2 cellular contexts compared by ENCODE assay signal in the genomic region with DNA sequence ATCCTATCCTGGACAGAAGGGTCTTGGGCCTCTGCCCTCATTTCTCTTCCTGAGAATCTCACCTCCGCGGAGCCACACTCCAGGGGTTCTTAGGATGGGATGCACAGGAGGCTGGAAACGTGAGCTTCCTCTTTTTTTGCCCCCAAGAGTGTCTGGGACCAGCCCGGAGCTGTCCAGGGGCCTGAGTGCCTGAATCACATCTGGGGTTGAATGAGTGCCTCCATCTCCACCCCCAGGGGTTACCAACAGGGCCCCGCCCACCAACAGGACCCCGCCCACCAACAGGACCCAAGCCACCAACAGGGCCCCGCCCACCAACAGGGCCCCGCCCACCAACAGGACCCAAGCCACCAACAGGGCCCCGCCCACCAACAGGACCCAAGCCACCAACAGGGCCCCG.
A peak's percentile ranks its signal among the peaks of the same experiment; 100 is the strongest.
TF ChIP-seq lines count a peak whose summit lies in the region.

No MANE protein-coding gene starts in this region.

TF ChIP-seq in PFSK-1, 5 proteins besides CTCF, POLR2A, EP300 and RAD21:
- TF ChIP-seq, protein P1, sequence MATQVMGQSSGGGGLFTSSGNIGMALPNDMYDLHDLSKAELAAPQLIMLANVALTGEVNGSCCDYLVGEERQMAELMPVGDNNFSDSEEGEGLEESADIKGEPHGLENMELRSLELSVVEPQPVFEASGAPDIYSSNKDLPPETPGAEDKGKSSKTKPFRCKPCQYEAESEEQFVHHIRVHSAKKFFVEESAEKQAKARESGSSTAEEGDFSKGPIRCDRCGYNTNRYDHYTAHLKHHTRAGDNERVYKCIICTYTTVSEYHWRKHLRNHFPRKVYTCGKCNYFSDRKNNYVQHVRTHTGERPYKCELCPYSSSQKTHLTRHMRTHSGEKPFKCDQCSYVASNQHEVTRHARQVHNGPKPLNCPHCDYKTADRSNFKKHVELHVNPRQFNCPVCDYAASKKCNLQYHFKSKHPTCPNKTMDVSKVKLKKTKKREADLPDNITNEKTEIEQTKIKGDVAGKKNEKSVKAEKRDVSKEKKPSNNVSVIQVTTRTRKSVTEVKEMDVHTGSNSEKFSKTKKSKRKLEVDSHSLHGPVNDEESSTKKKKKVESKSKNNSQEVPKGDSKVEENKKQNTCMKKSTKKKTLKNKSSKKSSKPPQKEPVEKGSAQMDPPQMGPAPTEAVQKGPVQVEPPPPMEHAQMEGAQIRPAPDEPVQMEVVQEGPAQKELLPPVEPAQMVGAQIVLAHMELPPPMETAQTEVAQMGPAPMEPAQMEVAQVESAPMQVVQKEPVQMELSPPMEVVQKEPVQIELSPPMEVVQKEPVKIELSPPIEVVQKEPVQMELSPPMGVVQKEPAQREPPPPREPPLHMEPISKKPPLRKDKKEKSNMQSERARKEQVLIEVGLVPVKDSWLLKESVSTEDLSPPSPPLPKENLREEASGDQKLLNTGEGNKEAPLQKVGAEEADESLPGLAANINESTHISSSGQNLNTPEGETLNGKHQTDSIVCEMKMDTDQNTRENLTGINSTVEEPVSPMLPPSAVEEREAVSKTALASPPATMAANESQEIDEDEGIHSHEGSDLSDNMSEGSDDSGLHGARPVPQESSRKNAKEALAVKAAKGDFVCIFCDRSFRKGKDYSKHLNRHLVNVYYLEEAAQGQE (IDR thresholded peaks at IDR 0.05; ENCODE audit: insufficient read depth in 1 of 2, low read depth in 2 of 2, low read length in 2 of 2) = peak; percentile 17 to 68; a peak in 2 of 4 replicates

TF ChIP-seq in K562, 482 proteins besides CTCF, POLR2A, EP300 and RAD21:
- TF ChIP-seq MAZ (CRISPR knock-in tag; conservative IDR thresholded peaks at IDR 0.05 in 1 of 2, IDR thresholded peaks at IDR 0.05 in 1 of 2) = 0 out of 4 replicates have a peak, but pooled peaks of 1 of the 2 experiments have one; percentile 20
- TF ChIP-seq, protein P2, sequence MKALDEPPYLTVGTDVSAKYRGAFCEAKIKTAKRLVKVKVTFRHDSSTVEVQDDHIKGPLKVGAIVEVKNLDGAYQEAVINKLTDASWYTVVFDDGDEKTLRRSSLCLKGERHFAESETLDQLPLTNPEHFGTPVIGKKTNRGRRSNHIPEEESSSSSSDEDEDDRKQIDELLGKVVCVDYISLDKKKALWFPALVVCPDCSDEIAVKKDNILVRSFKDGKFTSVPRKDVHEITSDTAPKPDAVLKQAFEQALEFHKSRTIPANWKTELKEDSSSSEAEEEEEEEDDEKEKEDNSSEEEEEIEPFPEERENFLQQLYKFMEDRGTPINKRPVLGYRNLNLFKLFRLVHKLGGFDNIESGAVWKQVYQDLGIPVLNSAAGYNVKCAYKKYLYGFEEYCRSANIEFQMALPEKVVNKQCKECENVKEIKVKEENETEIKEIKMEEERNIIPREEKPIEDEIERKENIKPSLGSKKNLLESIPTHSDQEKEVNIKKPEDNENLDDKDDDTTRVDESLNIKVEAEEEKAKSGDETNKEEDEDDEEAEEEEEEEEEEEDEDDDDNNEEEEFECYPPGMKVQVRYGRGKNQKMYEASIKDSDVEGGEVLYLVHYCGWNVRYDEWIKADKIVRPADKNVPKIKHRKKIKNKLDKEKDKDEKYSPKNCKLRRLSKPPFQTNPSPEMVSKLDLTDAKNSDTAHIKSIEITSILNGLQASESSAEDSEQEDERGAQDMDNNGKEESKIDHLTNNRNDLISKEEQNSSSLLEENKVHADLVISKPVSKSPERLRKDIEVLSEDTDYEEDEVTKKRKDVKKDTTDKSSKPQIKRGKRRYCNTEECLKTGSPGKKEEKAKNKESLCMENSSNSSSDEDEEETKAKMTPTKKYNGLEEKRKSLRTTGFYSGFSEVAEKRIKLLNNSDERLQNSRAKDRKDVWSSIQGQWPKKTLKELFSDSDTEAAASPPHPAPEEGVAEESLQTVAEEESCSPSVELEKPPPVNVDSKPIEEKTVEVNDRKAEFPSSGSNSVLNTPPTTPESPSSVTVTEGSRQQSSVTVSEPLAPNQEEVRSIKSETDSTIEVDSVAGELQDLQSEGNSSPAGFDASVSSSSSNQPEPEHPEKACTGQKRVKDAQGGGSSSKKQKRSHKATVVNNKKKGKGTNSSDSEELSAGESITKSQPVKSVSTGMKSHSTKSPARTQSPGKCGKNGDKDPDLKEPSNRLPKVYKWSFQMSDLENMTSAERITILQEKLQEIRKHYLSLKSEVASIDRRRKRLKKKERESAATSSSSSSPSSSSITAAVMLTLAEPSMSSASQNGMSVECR (CRISPR knock-in tag; IDR thresholded peaks at IDR 0.05) = 0 out of 2 replicates have a peak, but pooled peaks have one; percentile 34
